14 cellular contexts compared by ENCODE assay signal in the genomic region with DNA sequence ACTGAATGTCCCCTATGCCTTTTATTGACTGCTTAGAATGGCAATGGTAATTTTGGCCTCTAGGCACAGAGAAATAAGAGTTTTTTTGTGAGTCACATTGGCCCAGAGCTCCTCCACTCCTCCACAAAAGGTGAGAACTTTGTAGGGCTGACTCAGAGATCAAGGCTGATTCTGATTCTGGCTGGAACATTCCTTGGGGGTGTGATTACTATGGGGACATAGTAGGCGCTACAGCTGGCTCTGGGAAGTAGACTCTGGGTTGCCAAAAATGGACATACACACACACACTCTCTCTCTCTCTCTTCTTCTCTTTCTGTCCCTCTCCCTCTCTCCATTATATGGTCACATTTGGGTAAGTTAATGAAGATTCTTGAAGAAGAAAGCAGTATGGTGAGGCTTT.
DNase-seq lines count a peak whose midpoint lies in the region; ATAC-seq and TF ChIP-seq lines count a peak whose summit lies in the region.
"Had no signal": no experiment of that assay in that cellular context is flagged by ENCODE, and none has a peak within 500 bp of the region (broad histone marks: within the 10 kb centered on the region; RNA-seq: fewer than 3 reads in every experiment).

No MANE protein-coding gene starts in this region.

- no peak overlapping the region for H3K9ac ChIP-seq in GM23248

- H4K20me1 ChIP-seq in GM23248 (ENCODE audit: insufficient read depth): no peaks in the 10 kb centered on the region

- H3K4me1 Mint-ChIP-seq in T-helper 17 cell: no peaks in the 10 kb centered on the region
- no peaks in the 10 kb centered on the region for H3K4me1 Mint-ChIP-seq in effector memory CD8-positive, alpha-beta T cell (ENCODE audit: low read depth in 2 of 2)

- peaks cover 2% of the 10 kb centered on the region for H3K36me3 Mint-ChIP-seq in T-helper 17 cell (ENCODE audit: low read depth)
- H3K36me3 Mint-ChIP-seq in effector memory CD8-positive, alpha-beta T cell (ENCODE audit: insufficient read depth): no peaks in the 10 kb centered on the region

- 11 to 14% methylated on average over 1 of the region's 1 CpG for WGBS in GM23248 (ENCODE audit: low coverage in 1 of 2, low lambda C conversion rate in 2 of 2, missing lambda C conversion rate in 2 of 2), 2 experiments

- H3K4me1 ChIP-seq in GM23248 (ENCODE audit: insufficient read depth): peaks cover 27% of the 10 kb centered on the region

- ATAC-seq in esophagus mucosa (peak; percentile 69), omental fat pad (ENCODE audit: low FRiP score) (peak; percentile 83), T-helper 17 cell (no peak)
- no peak for ATAC-seq in effector memory CD8-positive, alpha-beta T cell (replicated peaks)
- ATAC-seq: left lobe of liver had no signal

- peaks cover 27% of the 10 kb centered on the region for H3F3A ChIP-seq in GM23248 (ENCODE audit: insufficient read depth)

- H3K4me2 ChIP-seq in GM23248 (ENCODE audit: unreplicated experiment): no peak overlapping the region

- H3K9me3 Mint-ChIP-seq in effector memory CD8-positive, alpha-beta T cell: no peaks in the 10 kb centered on the region
- H3K9me3 Mint-ChIP-seq: stimulated activated naive CD8-positive, alpha-beta T cell treated with anti-CD3 and anti-CD28 coated beads, Interleukin-15, Interleukin-2, amounts not matched to agents 100 ng/mL and 50 ng/mL, for 24 hours had no signal

- CTCF ChIA-PET in RWPE1 (lab: Yijun Ruan, JAX): no interaction called here

- in situ Hi-C loops in GM23248 (cut with MboI): no loop called here

- H3K27ac ChIP-seq in GM23248 (no peak overlapping the region), RWPE1 (no peak overlapping the region)
- H3K27ac ChIP-seq: cardiac muscle cell had no signal

- TF ChIP-seq CTCF in RWPE1 (conservative IDR thresholded peaks at IDR 0.05; ENCODE audit: low read depth): no peak
- no peak for TF ChIP-seq CTCF in omental fat pad (IDR thresholded peaks at IDR 0.05)

- no peaks in the 10 kb centered on the region for H3K27me3 Mint-ChIP-seq in T-helper 17 cell
- no peaks in the 10 kb centered on the region for H3K27me3 Mint-ChIP-seq in effector memory CD8-positive, alpha-beta T cell
- H3K27me3 Mint-ChIP-seq: stimulated activated naive CD8-positive, alpha-beta T cell treated with anti-CD3 and anti-CD28 coated beads, Interleukin-15, Interleukin-2, amounts not matched to agents 100 ng/mL and 50 ng/mL, for 24 hours had no signal

- H3K27ac Mint-ChIP-seq in T-helper 17 cell: no peak overlapping the region
- no peak overlapping the region for H3K27ac Mint-ChIP-seq in effector memory CD8-positive, alpha-beta T cell
- H3K27ac Mint-ChIP-seq: stimulated activated naive CD8-positive, alpha-beta T cell treated with anti-CD3 and anti-CD28 coated beads, Interleukin-15, Interleukin-2, amounts not matched to agents 100 ng/mL and 50 ng/mL, for 24 hours had no signal

- POLR2A ChIA-PET in RWPE1 (lab: Yijun Ruan, JAX; ENCODE audit: low non-redundant PET): no interaction called here

- H3K4me3 ChIP-seq in GM23248: no peak overlapping the region
- H3K4me3 ChIP-seq: cardiac muscle cell had no signal

- H3K4me3 Mint-ChIP-seq in T-helper 17 cell: no peak overlapping the region
- H3K4me3 Mint-ChIP-seq in effector memory CD8-positive, alpha-beta T cell: no peak overlapping the region
- H3K4me3 Mint-ChIP-seq: stimulated activated naive CD8-positive, alpha-beta T cell treated with anti-CD3 and anti-CD28 coated beads, Interleukin-15, Interleukin-2, amounts not matched to agents 100 ng/mL and 50 ng/mL, for 24 hours had no signal

- no peaks in the 10 kb centered on the region for H3K27me3 ChIP-seq in GM23248 (replicated peaks; ENCODE audit: insufficient read depth)
- H3K27me3 ChIP-seq: cardiac muscle cell had no signal

- no peak overlapping the region for H2AFZ ChIP-seq in GM23248

- no peaks in the 10 kb centered on the region for H3K79me2 ChIP-seq in GM23248 (ENCODE audit: insufficient read depth)

- H3K36me3 ChIP-seq in GM23248 (ENCODE audit: low read depth): no peaks in the 10 kb centered on the region
- H3K36me3 ChIP-seq: cardiac muscle cell had no signal

- H3K9me2 ChIP-seq in GM23248 (ENCODE audit: insufficient read depth): no peaks in the 10 kb centered on the region

- H3K9me3 ChIP-seq in GM23248 (ENCODE audit: low read depth) (no peaks in the 10 kb centered on the region), T-helper 17 cell (ENCODE audit: control insufficient read depth, low read length, poor library complexity, severe bottlenecking) (no peaks in the 10 kb centered on the region)

- DNase-seq in GM23248: peak; percentile 82
- DNase-seq in RWPE1 (ENCODE audit: low spot score): peak; percentile 54
- DNase-seq in omental fat pad (ENCODE audit: low spot score): no peak
- DNase-seq in NCI-H2029 (lab: John Stamatoyannopoulos, UW): no peak
- DNase-seq in T-helper 17 cell: no peak
- no peak for DNase-seq in effector memory CD8-positive, alpha-beta T cell
- no peak for DNase-seq in NCI-H2029 treated with DMSO at 0.1 percent for 48 hours (lab: John Stamatoyannopoulos, UW)
- DNase-seq: NCI-H1048, NCI-H526, SHP77 had no signal

Comparison
In these comparisons a context has a peak if more than half of its experiments do, and no peak if none do; other contexts are left out.
1. DNase-seq: peak in GM23248 (single experiment) and RWPE1 (single experiment); none in omental fat pad (single experiment), NCI-H2029 (single experiment), T-helper 17 cell (0 of 3), effector memory CD8-positive, alpha-beta T cell (0 of 3) and NCI-H2029 treated with DMSO at 0.1 percent for 48 hours (single experiment).
2. ATAC-seq: peak in esophagus mucosa (single experiment) and omental fat pad (single experiment); none in T-helper 17 cell (single experiment) and effector memory CD8-positive, alpha-beta T cell (single experiment).